Comparison of ENCODE assay signal across 8 cellular contexts in genomic region chr6:8434727-8435092, GRCh38. TPM values are rescaled to one million over a fixed set of nuclear protein-coding genes. Genes with fewer than 3 reads are reported as not detected.
A peak's percentile ranks its signal among the peaks of the same experiment; 100 is the strongest.
DNase-seq lines count a peak whose midpoint lies in the region; ATAC-seq and TF ChIP-seq lines count a peak whose summit lies in the region.

No MANE protein-coding gene starts in this region.

- peaks cover 10 to 50% (median 39%) of the 10 kb centered on the region in 6 donors for H3K4me1 ChIP-seq in spleen

- DNase-seq in NCI-H1694 treated with DMSO at 0.1 percent for 48 hours (lab: John Stamatoyannopoulos, UW): peak; percentile 34
- DNase-seq in NCI-H1694 (lab: John Stamatoyannopoulos, UW): no peak
- no peak for DNase-seq in left ventricle myocardium superior
- no peak for DNase-seq in spleen
- DNase-seq in activated gamma-delta T cell (lab: John Stamatoyannopoulos, UW): no peak
- no peak for DNase-seq in cerebellum (ENCODE audit: low spot score)

- intact Hi-C loops in left ventricle myocardium superior (cut with micrococcal nuclease): no loop called here
- intact Hi-C loops in spleen (cut with DNase I; ENCODE audit: low total_unique reads): no loop called here

- H3K27me3 ChIP-seq in spleen (replicated peaks in 1 of 7): no peaks in the 10 kb centered on the region

- 4 to 7% (median 6%) methylated on average over 8 of the region's 8 CpGs for WGBS in spleen, 5 donors

- TF ChIP-seq POLR2A in spleen (IDR thresholded peaks at IDR 0.05): no peak

- H3K36me3 ChIP-seq in spleen: peaks cover 0 to 4% (median 0%) of the 10 kb centered on the region in 6 donors

- H3K27ac ChIP-seq in VCaP: peak overlapping the region; percentile 53; the same call in 1 of the 2 replicates
- H3K27ac ChIP-seq in spleen: peak overlapping the region; percentile 89 to 96 (median 93)

- H3K4me3 ChIP-seq in spleen: peak overlapping the region; percentile 62 to 93 (median 84)

- ATAC-seq in HG02884 (IDR thresholded peaks at IDR 0.05; ENCODE audit: unreplicated experiment): peak; percentile 16
- ATAC-seq in left ventricle myocardium superior: peak; percentile 2

- no peak for TF ChIP-seq CTCF in VCaP (conservative IDR thresholded peaks at IDR 0.05)
- TF ChIP-seq CTCF in spleen (IDR thresholded peaks at IDR 0.05 in 8 of 11, conservative IDR thresholded peaks at IDR 0.05 in 3 of 11): no peak

- no peaks in the 10 kb centered on the region for H3K9me3 ChIP-seq in spleen

RNA-seq across cellular contexts. Expression of gene SLC35B3, which starts 0.6 kb away (rescaled TPM):
- total RNA-seq in left ventricle myocardium superior: 8.2 TPM
- 10 to 100 TPM; 11.6 to 19.7 (median 16.5) TPM for total RNA-seq in spleen
- polyA plus RNA-seq in spleen: 10 to 100 TPM; 11.8 to 20.6 (median 16.8) TPM
- 11.4 TPM for total RNA-seq in cerebellum
